ENCODE assay signal across 24 cellular contexts in genomic region chr5:180380441-180380840, GRCh38. TPM values are rescaled to one million over a fixed set of nuclear protein-coding genes. Genes with fewer than 3 reads are reported as not detected.
A peak's percentile ranks its signal among the peaks of the same experiment; 100 is the strongest.
DNase-seq lines count a peak whose midpoint lies in the region; ATAC-seq, FAIRE-seq and TF ChIP-seq lines count a peak whose summit lies in the region.
"Had no signal": no experiment of that assay in that cellular context is flagged by ENCODE, and none has a peak within 500 bp of the region (broad histone marks: within the 10 kb centered on the region; RNA-seq: fewer than 3 reads in every experiment).

No MANE protein-coding gene starts in this region.

- H3K4me1 ChIP-seq in BLaER1 (peaks cover 29% of the 10 kb centered on the region), GM23338 (ENCODE audit: insufficient read depth) (no peaks in the 10 kb centered on the region), kidney (ENCODE audit: control insufficient read depth in 1 of 2, insufficient read depth in 1 of 2, low read depth in 1 of 2, low read length in 2 of 2) (no peaks in the 10 kb centered on the region), osteoblast (ENCODE audit: insufficient read depth, low read length) (no peaks in the 10 kb centered on the region)
- H3K4me1 ChIP-seq: A549, Caco-2, HAP-1 had no signal

- TF ChIP-seq CTCF in GM23338 (conservative IDR thresholded peaks at IDR 0.05; ENCODE audit: low read depth in 2 of 2) (no peak), kidney (IDR thresholded peaks at IDR 0.05; ENCODE audit: borderline replicate concordance, extremely low read depth, insufficient read depth) (no peak), osteoblast (IDR thresholded peaks at IDR 0.05; ENCODE audit: extremely low read depth, low read depth, low read length) (no peak)

- peaks cover 16% of the 10 kb centered on the region for H3K4me1 Mint-ChIP-seq in GM23338
- H3K4me1 Mint-ChIP-seq: CD4-positive, CD25-positive, alpha-beta regulatory T cell had no signal

- H3K27me3 ChIP-seq in BLaER1 (no peaks in the 10 kb centered on the region), GM23338 (ENCODE audit: insufficient read depth) (no peaks in the 10 kb centered on the region), osteoblast (ENCODE audit: insufficient read depth, low read length) (no peaks in the 10 kb centered on the region)
- H3K27me3 ChIP-seq: BE2C had no signal

- H3K79me2 ChIP-seq in GM23338 (replicated peaks; ENCODE audit: insufficient read depth) (no peaks in the 10 kb centered on the region), osteoblast (ENCODE audit: insufficient read depth, low read length) (no peaks in the 10 kb centered on the region)

- H3K27me3 Mint-ChIP-seq in GM23338 (ENCODE audit: insufficient read depth, low read depth, poor library complexity) = peaks cover 9% of the 10 kb centered on the region
- H3K27me3 Mint-ChIP-seq: CD4-positive, CD25-positive, alpha-beta regulatory T cell had no signal

- H3K27ac ChIP-seq in BLaER1 = peak overlapping the region; percentile 71
- H3K27ac ChIP-seq in GM23338 (ENCODE audit: low read depth) = no peak overlapping the region
- no peak overlapping the region for H3K27ac ChIP-seq in kidney (ENCODE audit: low read depth in 2 of 2, low read length in 2 of 2)
- no peak overlapping the region for H3K27ac ChIP-seq in osteoblast (ENCODE audit: low read depth, low read length)
- H3K27ac ChIP-seq: C4-2B had no signal

- H4K20me1 ChIP-seq in BLaER1 (no peaks in the 10 kb centered on the region), GM23338 (replicated peaks; ENCODE audit: insufficient read depth) (no peaks in the 10 kb centered on the region), osteoblast (ENCODE audit: insufficient read depth, low read length) (no peaks in the 10 kb centered on the region)

- H3K4me2 ChIP-seq in BLaER1 (peak overlapping the region; percentile 83), GM23338 (no peak overlapping the region), osteoblast (ENCODE audit: insufficient read depth, low read length) (no peak overlapping the region)
- H3K4me2 ChIP-seq: A549 had no signal

- H3K9ac ChIP-seq in BLaER1 (no peak overlapping the region; the same call in 1 of the 2 replicates), kidney (ENCODE audit: low read length in 2 of 2) (no peak overlapping the region)

- no peaks in the 10 kb centered on the region for H3F3A ChIP-seq in GM23338 (replicated peaks; ENCODE audit: low read depth)

- no peaks in the 10 kb centered on the region; the same call in 2 of the 3 replicates for H3K36me3 Mint-ChIP-seq in GM23338 (ENCODE audit: low read depth)
- H3K36me3 Mint-ChIP-seq: CD4-positive, CD25-positive, alpha-beta regulatory T cell; CD8-positive, alpha-beta T cell had no signal

- no peak for DNase-seq in GM23338 (ENCODE audit: low spot score)
- DNase-seq in kidney = peak; percentile 35
- peak; percentile 13 for DNase-seq in osteoblast (ENCODE audit: insufficient read length, low spot score, missing footprints)
- no peak for DNase-seq in stimulated activated CD4-positive, alpha-beta T cell treated with anti-CD3 and anti-CD28 coated beads, Interleukin-4, amount 100 ng/mL, for 24 hours
- DNase-seq in glomerular visceral epithelial cell (ENCODE audit: extremely low spot score) = no peak
- DNase-seq: 8988T; ACHN; AML-193; BE2C; Caco-2; CD4-positive, CD25-positive, alpha-beta regulatory T cell; CD8-positive, alpha-beta T cell; DMS153; DND-41; GOT3; HFFc6 had no signal

- no peak overlapping the region for H3K4me3 ChIP-seq in BLaER1
- no peak overlapping the region for H3K4me3 ChIP-seq in GM23338
- H3K4me3 ChIP-seq in kidney (ENCODE audit: low read length in 2 of 2) = no peak overlapping the region
- H3K4me3 ChIP-seq in osteoblast (ENCODE audit: insufficient read depth, low read length) = no peak overlapping the region
- H3K4me3 ChIP-seq: A549, HAP-1 had no signal

- H3K9me2 ChIP-seq in GM23338 (ENCODE audit: insufficient read depth) = no peaks in the 10 kb centered on the region

- H3K36me3 ChIP-seq in BLaER1 (no peaks in the 10 kb centered on the region), GM23338 (ENCODE audit: insufficient read depth) (no peaks in the 10 kb centered on the region), kidney (ENCODE audit: control insufficient read depth in 1 of 2, insufficient read depth in 2 of 2, low read length in 2 of 2) (no peaks in the 10 kb centered on the region), osteoblast (ENCODE audit: insufficient read depth, low read length) (no peaks in the 10 kb centered on the region)
- H3K36me3 ChIP-seq: BE2C, HAP-1 had no signal

- FAIRE-seq in kidney (lab: Jason Lieb, UNC) = no peak
- FAIRE-seq: A549, G401.6, GM12892, H54 had no signal

- H3K9me3 ChIP-seq in BLaER1 (no peaks in the 10 kb centered on the region), kidney (ENCODE audit: control insufficient read depth in 1 of 2, low read length in 2 of 2) (no peaks in the 10 kb centered on the region), osteoblast (ENCODE audit: low read depth, low read length) (no peaks in the 10 kb centered on the region)
- H3K9me3 ChIP-seq: A549, BE2C, Caco-2, HAP-1 had no signal

- intact Hi-C loops in kidney (cut with DNase I) = no loop called here

- ATAC-seq in GM23338 = peak; percentile 25; the same call in 2 of the 3 replicates
- ATAC-seq in HG03460 (IDR thresholded peaks at IDR 0.05; ENCODE audit: unreplicated experiment) = no peak
- ATAC-seq: A549; CD8-positive, alpha-beta T cell had no signal

- no peak overlapping the region for H3K27ac Mint-ChIP-seq in GM23338
- H3K27ac Mint-ChIP-seq: CD4-positive, CD25-positive, alpha-beta regulatory T cell; CD8-positive, alpha-beta T cell; HFFc6 had no signal

- H3K4me3 Mint-ChIP-seq in GM23338 = no peak overlapping the region
- H3K4me3 Mint-ChIP-seq: CD4-positive, CD25-positive, alpha-beta regulatory T cell; CD8-positive, alpha-beta T cell; HFFc6 had no signal

- no peaks in the 10 kb centered on the region; the same call in 2 of the 3 replicates for H3K9me3 Mint-ChIP-seq in GM23338
- H3K9me3 Mint-ChIP-seq: CD4-positive, CD25-positive, alpha-beta regulatory T cell; CD8-positive, alpha-beta T cell had no signal

- peak overlapping the region; percentile 56; the same call in 1 of the 2 replicates for H2AFZ ChIP-seq in GM23338
- H2AFZ ChIP-seq in osteoblast (ENCODE audit: low read length) = no peak overlapping the region

TF ChIP-seq in GM23338, 12 proteins besides CTCF, POLR2A, EP300 and RAD21 (continues in another document):
- TF ChIP-seq ZNF331 (CRISPR knock-in tag; IDR thresholded peaks at IDR 0.05; ENCODE audit: low read depth) (no peak), EZH2phosphoT487 (IDR thresholded peaks at IDR 0.05; ENCODE audit: unreplicated experiment) (no peak), ZNF114 (CRISPR knock-in tag; IDR thresholded peaks at IDR 0.05) (no peak), EZH2 (IDR thresholded peaks at IDR 0.05; ENCODE audit: low read depth, unreplicated experiment) (no peak), POLR2AphosphoS5 (IDR thresholded peaks at IDR 0.05; ENCODE audit: low read depth) (no peak), REST (IDR thresholded peaks at IDR 0.05; ENCODE audit: unreplicated experiment) (no peak)
- TF ChIP-seq, protein P1, sequence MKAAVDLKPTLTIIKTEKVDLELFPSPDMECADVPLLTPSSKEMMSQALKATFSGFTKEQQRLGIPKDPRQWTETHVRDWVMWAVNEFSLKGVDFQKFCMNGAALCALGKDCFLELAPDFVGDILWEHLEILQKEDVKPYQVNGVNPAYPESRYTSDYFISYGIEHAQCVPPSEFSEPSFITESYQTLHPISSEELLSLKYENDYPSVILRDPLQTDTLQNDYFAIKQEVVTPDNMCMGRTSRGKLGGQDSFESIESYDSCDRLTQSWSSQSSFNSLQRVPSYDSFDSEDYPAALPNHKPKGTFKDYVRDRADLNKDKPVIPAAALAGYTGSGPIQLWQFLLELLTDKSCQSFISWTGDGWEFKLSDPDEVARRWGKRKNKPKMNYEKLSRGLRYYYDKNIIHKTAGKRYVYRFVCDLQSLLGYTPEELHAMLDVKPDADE (IDR thresholded peaks at IDR 0.05) = no peak

RNA-seq across cellular contexts. Expression of gene GFPT2, which starts 27.3 kb away (rescaled TPM):
- 103 and 120 TPM in 2 replicates for total RNA-seq in GM23338 (2014; rRNA removed; shearing (Covaris generic))
- polyA plus RNA-seq in GM23338 (2016; fragmentation: Nextera tagmentation; extraction: Ambion mirVana) (74.6 and 82.6 TPM in 2 replicates), kidney (ENCODE audit: insufficient read depth, low read depth, low replicate concordance) (2.7 TPM)
- total RNA-seq in kidney (15.9 TPM), osteoblast (30.4 and 39.5 TPM in 2 replicates)
- total RNA-seq: CD4-positive, CD25-positive, alpha-beta regulatory T cell had no signal

Comparison
In these comparisons a context has a peak if more than half of its experiments do, and no peak if none do; other contexts are left out.
1. DNase-seq: peak in kidney (single experiment) and osteoblast (single experiment); none in GM23338 (single experiment), stimulated activated CD4-positive, alpha-beta T cell treated with anti-CD3 and anti-CD28 coated beads, Interleukin-4, amount 100 ng/mL, for 24 hours (single experiment) and glomerular visceral epithelial cell (single experiment).